Comparison of ENCODE assay signal across 9 cellular contexts in the genomic region with DNA sequence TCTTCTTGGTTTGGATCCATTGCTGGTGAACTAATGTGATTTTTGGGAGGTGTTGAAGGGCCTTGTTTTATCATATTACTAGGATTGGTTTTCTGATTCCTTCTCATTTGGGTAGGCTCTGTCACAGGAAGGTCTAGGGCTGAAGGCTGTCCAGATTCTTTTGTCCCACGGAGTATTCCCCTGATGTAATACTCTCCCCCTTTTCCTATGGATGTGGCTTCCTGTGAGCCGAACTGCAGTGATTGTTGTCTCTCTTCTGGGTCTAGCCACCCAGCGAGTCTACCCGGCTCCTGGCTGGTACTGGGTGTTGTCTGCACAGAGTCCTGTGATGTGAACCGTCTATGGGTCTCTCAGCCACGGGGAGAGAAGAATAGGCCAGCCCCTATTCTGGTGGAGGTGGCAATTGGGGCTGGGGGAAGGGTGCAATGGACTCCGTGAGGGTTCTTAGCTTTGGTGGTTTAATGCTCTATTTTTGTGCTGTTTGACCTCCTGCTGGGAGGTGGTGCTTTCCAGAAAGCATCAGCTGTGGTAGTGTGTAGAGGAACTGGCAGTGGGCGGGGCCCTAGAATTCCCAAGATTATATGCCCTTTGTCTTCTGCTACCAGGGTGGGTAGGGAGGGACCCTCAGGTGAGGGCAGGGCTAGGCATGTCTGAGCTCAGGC. TPM values are rescaled to one million over a fixed set of nuclear protein-coding genes. Genes with fewer than 3 reads are reported as not detected.
DNase-seq lines count a peak whose midpoint lies in the region; ATAC-seq, FAIRE-seq and TF ChIP-seq lines count a peak whose summit lies in the region.
"Not testable (repeated sequence)": the region's sequence is repeated elsewhere in the genome, so short reads cannot be mapped to it uniquely, and the experiment has no call there.
"Had no signal": no experiment of that assay in that cellular context is flagged by ENCODE, and none has a peak within 500 bp of the region (broad histone marks: within the 10 kb centered on the region; RNA-seq: fewer than 3 reads in every experiment).

No MANE protein-coding gene starts in this region.

- H3K27ac ChIP-seq in IMR-90 (ENCODE audit: insufficient read depth, low read length): peak overlapping the region; percentile 49; the same call in 1 of the 2 replicates
- H3K27ac ChIP-seq in SJSA1: peak overlapping the region; percentile 84
- not testable (repeated sequence) for H3K27ac ChIP-seq in mammary epithelial cell (ENCODE audit: insufficient read depth, low read depth, low read length); HepG2 (ENCODE audit: extremely low read length, insufficient read depth, low read length)
- peak overlapping the region; percentile 17 for H3K27ac ChIP-seq in osteoblast (ENCODE audit: low read depth, low read length)
- peak overlapping the region in 3 of 5 donors; percentile 17 to 67 (median 53) for H3K27ac ChIP-seq in stomach

- peak overlapping the region; percentile 58 for H3K4ac ChIP-seq in IMR-90 (ENCODE audit: low read depth, low read length)

- H3K56ac ChIP-seq in IMR-90 (ENCODE audit: extremely low read depth, insufficient read depth, low read length): not testable (repeated sequence)

- H4K20me1 ChIP-seq in IMR-90 (ENCODE audit: insufficient read depth, low read length); mammary epithelial cell (ENCODE audit: insufficient read depth, low read length); HepG2 (ENCODE audit: insufficient read depth, low read length); osteoblast (ENCODE audit: insufficient read depth, low read length): not testable (repeated sequence)

- H2AK9ac ChIP-seq in IMR-90 (replicated peaks; ENCODE audit: low read depth, low read length, poor library complexity): not testable (repeated sequence)

- H3K9ac ChIP-seq in IMR-90 (ENCODE audit: low read depth, low read length); mammary epithelial cell (ENCODE audit: insufficient read depth, low read length); HepG2 (ENCODE audit: insufficient read depth, low read depth, low read length): not testable (repeated sequence)

- peak overlapping the region; percentile 24 for H3K18ac ChIP-seq in IMR-90 (ENCODE audit: low read depth, low read length)

- not testable (repeated sequence) for H3K79me1 ChIP-seq in IMR-90 (ENCODE audit: low read depth in 1 of 2, low read length in 2 of 2)

- H3K9me1 ChIP-seq in IMR-90 (ENCODE audit: insufficient read depth, low read length): not testable (repeated sequence)

- not testable (repeated sequence) for TF ChIP-seq CTCF in IMR-90 (conservative IDR thresholded peaks at IDR 0.05; ENCODE audit: low read depth, low read length); mammary epithelial cell (conservative IDR thresholded peaks at IDR 0.05 in 1 of 2, IDR thresholded peaks at IDR 0.05 in 1 of 2; ENCODE audit: extremely low read depth in 1 of 2, insufficient read depth in 1 of 2, low read depth in 1 of 2, low read length in 2 of 2); epithelial cell of proximal tubule (conservative IDR thresholded peaks at IDR 0.05; ENCODE audit: low read depth, low read length); HepG2 (CRISPR knock-in tag; IDR thresholded peaks at IDR 0.05); osteoblast (IDR thresholded peaks at IDR 0.05; ENCODE audit: extremely low read depth, low read depth, low read length); stomach (IDR thresholded peaks at IDR 0.05)

- not testable (repeated sequence) for FAIRE-seq in HepG2 (lab: Jason Lieb, UNC)

- ATAC-seq in IMR-90 (ENCODE audit: low read depth): peak; percentile 32
- not testable (repeated sequence) for ATAC-seq in HepG2

- H4K91ac ChIP-seq in IMR-90 (ENCODE audit: insufficient read depth, low read depth, low read length): peak overlapping the region; percentile 32; the same call in 1 of the 2 replicates

- H2BK15ac ChIP-seq in IMR-90 (ENCODE audit: low read depth, low read length): not testable (repeated sequence)

- peak overlapping the region; percentile 32 for H2BK5ac ChIP-seq in IMR-90 (ENCODE audit: low read depth, low read length, poor library complexity, severe bottlenecking)

- DNase-seq in IMR-90; mammary epithelial cell; HepG2 (ENCODE audit: low spot score); osteoblast (ENCODE audit: insufficient read length, low spot score, missing footprints); stomach: not testable (repeated sequence)
- DNase-seq in SJSA1 (ENCODE audit: low read depth in 1 of 2, low spot score in 2 of 2): peak in 1 of 2 experiments; percentile 86
- DNase-seq in epithelial cell of proximal tubule (ENCODE audit: low read depth): peak; percentile 22

- not testable (repeated sequence) for H3K4me3 ChIP-seq in IMR-90 (ENCODE audit: insufficient read depth, low read depth, low read length); SJSA1; mammary epithelial cell (replicated peaks in 1 of 3; ENCODE audit: insufficient read depth in 1 of 3, low read depth in 2 of 3, low read length in 3 of 3); epithelial cell of proximal tubule (ENCODE audit: low read depth, low read length); HepG2 (replicated peaks in 1 of 3; ENCODE audit: insufficient read depth in 1 of 3, low read depth in 2 of 3, low read length in 3 of 3); osteoblast (ENCODE audit: insufficient read depth, low read length); stomach

- H3K9me3 ChIP-seq in IMR-90 (ENCODE audit: control insufficient read depth, insufficient read depth, low read length); SJSA1 (replicated peaks); mammary epithelial cell (replicated peaks; ENCODE audit: insufficient read depth, low read length); HepG2 (ENCODE audit: low read length); osteoblast (ENCODE audit: low read depth, low read length); stomach: not testable (repeated sequence)

- H3K36me3 ChIP-seq in IMR-90 (ENCODE audit: control insufficient read depth, insufficient read depth, low read length); SJSA1; mammary epithelial cell (ENCODE audit: insufficient read depth, low read length); HepG2 (replicated peaks in 1 of 2; ENCODE audit: control insufficient read depth in 1 of 2, insufficient read depth in 2 of 2, low read length in 2 of 2); osteoblast (ENCODE audit: insufficient read depth, low read length); stomach: not testable (repeated sequence)

- not testable (repeated sequence) for H3K27me3 ChIP-seq in IMR-90 (ENCODE audit: control insufficient read depth, insufficient read depth, low read length); SJSA1 (replicated peaks); mammary epithelial cell (ENCODE audit: insufficient read depth, low read length); HepG2 (ENCODE audit: control insufficient read depth in 1 of 2, insufficient read depth in 2 of 2, low read length in 2 of 2); osteoblast (ENCODE audit: insufficient read depth, low read length); stomach

- WGBS in IMR-90 (ENCODE audit: extremely low coverage in 2 of 2, insufficient read length in 1 of 2), 2 experiments: 87% methylated on average over 3 of the region's 8 CpGs; no CpG with 5 or more reads in 1 of the 2 experiments
- 71% methylated on average over 7 of the region's 8 CpGs for WGBS in mammary epithelial cell (ENCODE audit: low coverage, missing lambda C conversion rate)
- 74% methylated on average over 7 of the region's 8 CpGs for WGBS in HepG2 (ENCODE audit: low lambda C conversion rate)
- WGBS in stomach, 5 donors: 58 to 76% (median 65%) methylated on average over 7 to 8 of the region's 8 CpGs

- H2BK20ac ChIP-seq in IMR-90 (ENCODE audit: low read depth, low read length): peak overlapping the region; percentile 51

- TF ChIP-seq EP300 in HepG2 (IDR thresholded peaks at IDR 0.05; ENCODE audit: low read depth in 2 of 2, low read length in 2 of 2); HepG2 (CRISPR knock-in tag; IDR thresholded peaks at IDR 0.05; ENCODE audit: borderline replicate concordance); stomach (IDR thresholded peaks at IDR 0.05): not testable (repeated sequence)

- not testable (repeated sequence) for BruUV-seq in IMR-90 (replicated peaks; lab: Mats Ljungman, UMichigan); mammary epithelial cell (replicated peaks; lab: Mats Ljungman, UMichigan); HepG2 (replicated peaks; lab: Mats Ljungman, UMichigan)

- TF ChIP-seq RAD21 in IMR-90 (IDR thresholded peaks at IDR 0.05; ENCODE audit: low read length); HepG2 (CRISPR knock-in tag; IDR thresholded peaks at IDR 0.05): not testable (repeated sequence)

- H3K79me2 ChIP-seq in mammary epithelial cell (ENCODE audit: insufficient read depth, low read length); HepG2 (ENCODE audit: insufficient read depth, low read length); osteoblast (ENCODE audit: insufficient read depth, low read length): not testable (repeated sequence)

- H3K4me1 ChIP-seq in IMR-90 (ENCODE audit: control insufficient read depth, insufficient read depth, low read length); mammary epithelial cell (ENCODE audit: insufficient read depth, low read length); osteoblast (ENCODE audit: insufficient read depth, low read length): not testable (repeated sequence)
- H3K4me1 ChIP-seq in SJSA1 (replicated peaks) (peaks cover 19% of the 10 kb centered on the region), HepG2 (ENCODE audit: insufficient read depth, low read length) (peaks cover 15% of the 10 kb centered on the region), stomach (peaks cover 0 to 17% (median 11%) of the 10 kb centered on the region in 4 donors)

- H2AFZ ChIP-seq in IMR-90 (replicated peaks; ENCODE audit: low read length, poor library complexity) (peak overlapping the region; percentile 25), mammary epithelial cell (ENCODE audit: low read depth, low read length) (peak overlapping the region; percentile 71), osteoblast (ENCODE audit: low read length) (peak overlapping the region; percentile 40)
- not testable (repeated sequence) for H2AFZ ChIP-seq in HepG2 (ENCODE audit: low read length)

- peak overlapping the region; percentile 63 for H2BK120ac ChIP-seq in IMR-90 (ENCODE audit: low read depth, low read length)

- TF ChIP-seq POLR2A in IMR-90 (IDR thresholded peaks at IDR 0.05; ENCODE audit: low read depth, low read length); HepG2 (IDR thresholded peaks at IDR 0.05; ENCODE audit: insufficient read depth in 1 of 2, low read depth in 2 of 2, low read length in 2 of 2); stomach (IDR thresholded peaks at IDR 0.05): not testable (repeated sequence)

- peak overlapping the region in 1 of 2 experiments; percentile 58; a peak in 2 of 4 replicates for H4K8ac ChIP-seq in IMR-90 (ENCODE audit: low read depth in 2 of 2, low read length in 2 of 2)

- H3K4me2 ChIP-seq in IMR-90 (ENCODE audit: low read depth, low read length); mammary epithelial cell (ENCODE audit: insufficient read depth, low read depth, low read length): not testable (repeated sequence)
- H3K4me2 ChIP-seq in HepG2 (ENCODE audit: low read depth, low read length) (peak overlapping the region; percentile 18; the same call in 1 of the 2 replicates), osteoblast (ENCODE audit: insufficient read depth, low read length) (peak overlapping the region; percentile 3)

- in situ Hi-C loops in IMR-90 (cut with MboI; ENCODE audit: low sequenced_read_pairs); mammary epithelial cell (cut with MboI; ENCODE audit: low sequenced_read_pairs in 2 of 2); HepG2 (cut with HindIII; ENCODE audit: extremely low pct_ligation_motif_present, low pct_unique_long_range_greater_than_20kb): not testable (repeated sequence)

- intact Hi-C loops in IMR-90 (cut with micrococcal nuclease); mammary epithelial cell (cut with micrococcal nuclease); HepG2 (cut with micrococcal nuclease; ENCODE audit: unreplicated experiment); stomach (cut with DNase I; ENCODE audit: low total_unique reads): not testable (repeated sequence)

- dilution Hi-C loops in IMR-90 (cut with HindIII; ENCODE audit: low sequenced_read_pairs, unreplicated experiment); mammary epithelial cell (cut with HindIII; ENCODE audit: low sequenced_read_pairs): not testable (repeated sequence)

- H3K23ac ChIP-seq in IMR-90 (ENCODE audit: low read depth, low read length): not testable (repeated sequence)

- H2AK5ac ChIP-seq in IMR-90 (ENCODE audit: low read depth, low read length): 0 out of 2 replicates have a peak overlapping the region, but pooled peaks have one; percentile 28

- H3K14ac ChIP-seq in IMR-90 (replicated peaks; ENCODE audit: low read depth, low read length): peak overlapping the region; percentile 35; the same call in 1 of the 2 replicates

- H4K5ac ChIP-seq in IMR-90 (ENCODE audit: low read depth, low read length): peak overlapping the region; percentile 24

- CTCF ChIA-PET in IMR-90 (lab: Yijun Ruan, JAX): interaction anchor here (0.7 kb wide), 1 partner anchor 33 kb away, joined by 3 read pairs; no protein-coding TSS in a partner anchor
- CTCF ChIA-PET in mammary epithelial cell (lab: Charles Lee; ENCODE audit: low non-redundant PET); HepG2 (lab: Yijun Ruan, JAX; ENCODE audit: low intra/inter-chr PET ratio, low total read pairs): not testable (repeated sequence)

- POLR2A ChIA-PET in IMR-90 (lab: Charles Lee; ENCODE audit: unreplicated experiment): not testable (repeated sequence)
- POLR2A ChIA-PET in HepG2 (lab: Yijun Ruan, JAX): interaction anchor here (0.6 to 1.1 kb wide), 7 partner anchors 9 to 179 kb away, joined by 3 to 4 read pairs (median 3); partner anchors contain the start of gene PDLIM3

RNA-seq across cellular contexts. Expression of gene PDLIM3, which starts 24.1 kb away (rescaled TPM):
- total RNA-seq in IMR-90 (2012; rRNA removed): 8.9 and 11.7 TPM in 2 replicates
- 6.4 and 6.8 TPM in 2 replicates for polyA plus RNA-seq in IMR-90 (2012; rRNA removed)
- polyA plus RNA-seq in IMR-90 (2012; cell fraction: cytosol; rRNA removed): 5.8 and 6.6 TPM in 2 replicates
- polyA plus RNA-seq in IMR-90 (2012; cell fraction: nucleus; rRNA removed; ENCODE audit: low replicate concordance): 6.6 and 13.8 TPM in 2 replicates
- 87.3 and 157 TPM in 2 replicates for total RNA-seq in SJSA1 (2014; rRNA removed; shearing (Covaris generic))
- 1 to 10 TPM in 1 of 2 donors, under 1 TPM in 1; 0.24 to 9.0 TPM for total RNA-seq in mammary epithelial cell
- polyA plus RNA-seq in mammary epithelial cell: 3.7 TPM
- 1.8 TPM for polyA minus RNA-seq in mammary epithelial cell
- 7.8 and 8.5 TPM in 2 replicates for total RNA-seq in epithelial cell of proximal tubule
- 5.9 and 6.3 TPM in 2 replicates for total RNA-seq in HepG2 (2016; rRNA removed; fragmentation: Illumina TruSeq; extraction: Trizol)
- total RNA-seq in HepG2 (2016; cell fraction: cytosol; rRNA removed; fragmentation: Illumina TruSeq; extraction: Trizol; ENCODE audit: low read depth): 2.5 and 3.1 TPM in 2 replicates
- total RNA-seq in HepG2 (2016; cell fraction: insoluble cytoplasmic fraction; rRNA removed; fragmentation: Illumina TruSeq; extraction: Trizol): 6.4 and 8.1 TPM in 2 replicates
- total RNA-seq in HepG2 (2016; cell fraction: membrane; rRNA removed; fragmentation: Illumina TruSeq; extraction: Trizol): 5.3 TPM in 2 replicates
- total RNA-seq in HepG2 (2016; cell fraction: nucleus; rRNA removed; fragmentation: Illumina TruSeq; extraction: Trizol): 5.3 and 5.9 TPM in 2 replicates
- polyA plus RNA-seq in HepG2 (2011; rRNA removed): 14.0 and 14.8 TPM in 2 replicates
- polyA plus RNA-seq in HepG2 (2011; cell fraction: cytosol; rRNA removed): 14.0 and 16.0 TPM in 2 replicates
- polyA plus RNA-seq in HepG2 (2011; cell fraction: nucleus; rRNA removed): 10.4 and 14.3 TPM in 2 replicates
- polyA plus RNA-seq in HepG2 (2012): 3.0 and 13.6 TPM in 2 replicates
- 3.0 and 3.2 TPM in 2 replicates for polyA plus RNA-seq in HepG2 (2016; cell fraction: cytosol; fragmentation: Illumina TruSeq; extraction: Trizol; ENCODE audit: low read depth)
- polyA plus RNA-seq in HepG2 (2016; cell fraction: insoluble cytoplasmic fraction; fragmentation: Illumina TruSeq; extraction: Trizol; ENCODE audit: low read depth): 7.6 and 8.1 TPM in 2 replicates
- polyA plus RNA-seq in HepG2 (2016; cell fraction: membrane; fragmentation: Illumina TruSeq; extraction: Trizol; ENCODE audit: low read depth): 3.8 and 4.4 TPM in 2 replicates
- 4.3 and 4.8 TPM in 2 replicates for polyA plus RNA-seq in HepG2 (2016; cell fraction: nucleus; fragmentation: Illumina TruSeq; extraction: Trizol; ENCODE audit: insufficient read depth, low read depth)
- polyA minus RNA-seq in HepG2 (2011; rRNA and poly(A)+ RNA removed; ENCODE audit: low replicate concordance): 6.4 and 20.2 TPM in 2 replicates
- 8.4 and 8.7 TPM in 2 replicates for polyA minus RNA-seq in HepG2 (2011; cell fraction: cytosol; rRNA and poly(A)+ RNA removed)
- polyA minus RNA-seq in HepG2 (2011; cell fraction: nucleus; rRNA and poly(A)+ RNA removed): 17.7 and 18.2 TPM in 2 replicates
- total RNA-seq in osteoblast: 1.8 and 2.2 TPM in 2 replicates
- total RNA-seq in stomach: 100 to 1,000 TPM in 4 of 5 donors, 10 to 100 TPM in 1; 83.1 to 755 (median 259) TPM
- 100 to 1,000 TPM in 1 of 3 donors, 10 to 100 TPM in 2; 73.9 to 112 (median 77.0) TPM for polyA plus RNA-seq in stomach
- total RNA-seq: CD8-positive, alpha-beta memory T cell; HT-29 had no signal
- polyA plus RNA-seq: CD8-positive, alpha-beta memory T cell had no signal
